Comparison of ENCODE assay signal across 8 cellular contexts in the genomic region with DNA sequence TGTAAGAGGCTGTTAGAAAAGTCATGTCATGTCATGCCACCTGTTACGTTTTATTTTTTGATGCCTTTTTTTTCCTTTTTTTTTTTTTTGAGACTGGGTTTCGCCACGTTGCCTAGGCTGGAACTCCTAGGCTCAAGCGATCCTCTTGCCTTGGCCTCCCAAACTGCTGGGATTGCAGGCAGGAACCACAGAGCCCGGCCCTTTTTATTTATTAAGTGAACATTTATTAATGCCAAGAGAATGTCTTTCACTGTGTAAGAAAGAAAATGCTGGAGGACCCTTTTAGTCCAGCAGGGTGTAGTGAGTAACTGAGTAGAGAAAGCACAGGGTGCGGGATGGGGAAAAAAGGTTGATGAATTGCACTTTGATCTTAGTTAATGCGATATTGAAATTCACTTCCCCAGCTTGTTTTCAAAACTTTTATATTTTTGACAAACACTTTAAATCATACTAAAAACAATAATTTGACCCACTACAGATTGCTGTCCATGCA. TPM values are rescaled to one million over a fixed set of nuclear protein-coding genes. Genes with fewer than 3 reads are reported as not detected.
A peak's percentile ranks its signal among the peaks of the same experiment; 100 is the strongest.
DNase-seq lines count a peak whose midpoint lies in the region; ATAC-seq and TF ChIP-seq lines count a peak whose summit lies in the region.

No MANE protein-coding gene starts in this region.

- intact Hi-C loops in A673 (cut with micrococcal nuclease; ENCODE audit: unreplicated experiment): no loop called here
- intact Hi-C loops in activated B cell treated with CpG ODN at 0.5 μM for 24 hours (cut with micrococcal nuclease): loop anchor here (5.0 kb wide), 2 partner anchors 125 to 465 kb away; partner anchors contain the start of genes EWSR1, RHBDD3 and TTC28
- intact Hi-C loops in lower lobe of right lung (cut with DNase I): no loop called here

- H3K9me3 Mint-ChIP-seq in activated B cell treated with CpG ODN at 0.5 μM for 24 hours: no peaks in the 10 kb centered on the region

- no peaks in the 10 kb centered on the region for H3K27me3 ChIP-seq in A673 (replicated peaks; ENCODE audit: insufficient read depth, low read depth, low read length, poor library complexity)
- no peaks in the 10 kb centered on the region for H3K27me3 ChIP-seq in lower lobe of right lung (ENCODE audit: low read depth)

- H3K27me3 Mint-ChIP-seq in activated B cell treated with CpG ODN at 0.5 μM for 24 hours: no peaks in the 10 kb centered on the region

- ATAC-seq in activated B cell treated with CpG ODN at 0.5 μM for 24 hours (ENCODE audit: low read depth) (no peak), lower lobe of right lung (no peak)

- H3K27ac Mint-ChIP-seq in activated B cell treated with CpG ODN at 0.5 μM for 24 hours: peak overlapping the region; percentile 68

- H3K4me1 Mint-ChIP-seq in activated B cell treated with CpG ODN at 0.5 μM for 24 hours: peaks cover 41% of the 10 kb centered on the region

- no peaks in the 10 kb centered on the region for H3K9me3 ChIP-seq in A673 (ENCODE audit: low read depth, low read length, poor library complexity, severe bottlenecking)
- H3K9me3 ChIP-seq in lower lobe of right lung: no peaks in the 10 kb centered on the region

- CTCF ChIA-PET in A673 (lab: Charles Lee): no interaction called here
- CTCF ChIA-PET in activated B cell treated with CpG ODN at 0.5 μM for 24 hours (lab: Charles Lee): interaction anchor here (1.3 kb wide), 1 partner anchor 26 kb away, joined by 8 read pairs; no protein-coding TSS in a partner anchor

- peaks cover 8% of the 10 kb centered on the region for H3K4me1 ChIP-seq in A673 (ENCODE audit: insufficient read depth, low read length, poor library complexity, severe bottlenecking)
- peaks cover 41% of the 10 kb centered on the region for H3K4me1 ChIP-seq in lower lobe of right lung

- H3K4me3 Mint-ChIP-seq in activated B cell treated with CpG ODN at 0.5 μM for 24 hours: peak overlapping the region; percentile 77

- H3K36me3 ChIP-seq in A673 (ENCODE audit: insufficient read depth, low read length, poor library complexity, severe bottlenecking): peaks cover 14% of the 10 kb centered on the region
- H3K36me3 ChIP-seq in lower lobe of right lung: peaks cover 11% of the 10 kb centered on the region

- TF ChIP-seq CTCF in A673 (conservative IDR thresholded peaks at IDR 0.05; ENCODE audit: low read depth, low read length): peak; percentile 20; the same call in 1 of the 2 replicates
- TF ChIP-seq CTCF in GM13977 (IDR thresholded peaks at IDR 0.05; ENCODE audit: extremely low read depth, insufficient read depth, missing control alignments): peak; percentile 1
- TF ChIP-seq CTCF in activated B cell treated with CpG ODN at 0.5 μM for 24 hours (IDR thresholded peaks at IDR 0.05): no peak
- TF ChIP-seq CTCF in lower lobe of right lung (IDR thresholded peaks at IDR 0.05): no peak

- no peak overlapping the region for H3K4me3 ChIP-seq in A673 (ENCODE audit: low read depth, low read length, poor library complexity, severe bottlenecking)
- H3K4me3 ChIP-seq in lower lobe of right lung: no peak overlapping the region

- in situ Hi-C loops in GM13977 (cut with MboI; ENCODE audit: low pct_unique_long_range_greater_than_20kb, low sequenced_read_pairs, unreplicated experiment): no loop called here

- DNase-seq in A673 (ENCODE audit: low spot score) (no peak), GM13977 (ENCODE audit: low spot score) (no peak), activated B cell treated with CpG ODN at 0.5 μM for 24 hours (no peak), lower lobe of right lung (no peak), GM19240 (ENCODE audit: insufficient read length, low spot score) (no peak), amygdala (lab: John Stamatoyannopoulos, UW) (no peak), NCI-H128 (lab: John Stamatoyannopoulos, UW; ENCODE audit: unreplicated experiment) (no peak), NCI-H774 (lab: John Stamatoyannopoulos, UW) (no peak)

- no TSS peak for BruUV-seq in A673 (replicated peaks; lab: Mats Ljungman, UMichigan)

- POLR2A ChIA-PET in A673 (lab: Charles Lee; ENCODE audit: low non-redundant PET) (interaction anchor here (0.7 kb wide), 1 partner anchor 123 kb away, joined by 3 read pairs; the partner anchor contains the start of gene TTC28), activated B cell treated with CpG ODN at 0.5 μM for 24 hours (lab: Charles Lee) (interaction anchor here (1.0 kb wide), 1 partner anchor 22 kb away, joined by 3 read pairs; no protein-coding TSS in a partner anchor)

- no peak overlapping the region for H3K27ac ChIP-seq in A673 (ENCODE audit: low read depth, low read length, poor library complexity, severe bottlenecking)
- H3K27ac ChIP-seq in lower lobe of right lung: peak overlapping the region; percentile 100

- peaks cover 28% of the 10 kb centered on the region for H3K36me3 Mint-ChIP-seq in activated B cell treated with CpG ODN at 0.5 μM for 24 hours (ENCODE audit: low read depth)

RNA-seq across cellular contexts. Expression of gene XBP1, which starts 2.3 kb away (rescaled TPM):
- total RNA-seq in A673 (2021) (65.4 and 66.3 TPM in 2 replicates), activated B cell treated with CpG ODN at 0.5 μM for 24 hours (57.7 and 67.3 TPM in 2 replicates), lower lobe of right lung (216 TPM)

RNA-seq across cellular contexts. Expression of gene CCDC117, which starts 30.1 kb away (rescaled TPM):
- 30.8 and 33.5 TPM in 2 replicates for total RNA-seq in A673 (2021)
- total RNA-seq in activated B cell treated with CpG ODN at 0.5 μM for 24 hours: 16.3 and 21.9 TPM in 2 replicates
- total RNA-seq in lower lobe of right lung: 21.4 TPM

Comparison
In these comparisons a context has a peak if more than half of its experiments do, and no peak if none do; other contexts are left out.
1. CTCF ChIP-seq: peak in A673 (single experiment) and GM13977 (single experiment); none in activated B cell treated with CpG ODN at 0.5 μM for 24 hours (single experiment) and lower lobe of right lung (single experiment).